In genomic region chr1:21237386-21238088, GRCh38 we compare ENCODE assay signal across 1 cellular context.
TF ChIP-seq lines count a peak whose summit lies in the region.

No MANE protein-coding gene starts in this region.

TF ChIP-seq in H1, 55 proteins besides CTCF, POLR2A, EP300 and RAD21:
- TF ChIP-seq MAX (IDR thresholded peaks at IDR 0.05) (no peak), YY1 (IDR thresholded peaks at IDR 0.05; ENCODE audit: low read depth, low read length) (no peak)
TF ChIP-seq in H1: peak in this region for 0.
